In genomic region chr7:99782012-99782953, GRCh38 we compare ENCODE assay signal across 20 cellular contexts. TPM values are rescaled to one million over a fixed set of nuclear protein-coding genes. Genes with fewer than 3 reads are reported as not detected.
A peak's percentile ranks its signal among the peaks of the same experiment; 100 is the strongest.
DNase-seq lines count a peak whose midpoint lies in the region; ATAC-seq and TF ChIP-seq lines count a peak whose summit lies in the region.
"Had no signal": no experiment of that assay in that cellular context is flagged by ENCODE, and none has a peak within 500 bp of the region (broad histone marks: within the 10 kb centered on the region; RNA-seq: fewer than 3 reads in every experiment).

No MANE protein-coding gene starts in this region.

- TF ChIP-seq POLR2A in sigmoid colon (IDR thresholded peaks at IDR 0.05) = no peak

- no peak for TF ChIP-seq EP300 in sigmoid colon (IDR thresholded peaks at IDR 0.05)

- H4K20me1 ChIP-seq in hepatocyte (ENCODE audit: insufficient read depth, poor library complexity, severe bottlenecking) = no peaks in the 10 kb centered on the region
- H4K20me1 ChIP-seq: BLaER1 had no signal

- H3K36me3 ChIP-seq in hepatocyte (replicated peaks; ENCODE audit: insufficient read depth, low read depth) = no peaks in the 10 kb centered on the region
- H3K36me3 ChIP-seq in parathyroid adenoma (ENCODE audit: control insufficient read depth, insufficient read depth, low read length) = no peaks in the 10 kb centered on the region
- no peaks in the 10 kb centered on the region for H3K36me3 ChIP-seq in sigmoid colon
- H3K36me3 ChIP-seq: BLaER1 had no signal

- H3K36me3 Mint-ChIP-seq in WTC11 = no peaks in the 10 kb centered on the region
- H3K36me3 Mint-ChIP-seq: CD4-positive, alpha-beta memory T cell had no signal

- H3K27me3 ChIP-seq in hepatocyte (no peaks in the 10 kb centered on the region), parathyroid adenoma (ENCODE audit: control insufficient read depth, insufficient read depth, low read length) (no peaks in the 10 kb centered on the region), sigmoid colon (no peaks in the 10 kb centered on the region)
- H3K27me3 ChIP-seq: BLaER1 had no signal

- peaks cover 8% of the 10 kb centered on the region; the same call in 1 of the 2 replicates for H3K4me1 Mint-ChIP-seq in WTC11
- H3K4me1 Mint-ChIP-seq: CD4-positive, alpha-beta memory T cell had no signal

- H3K27ac ChIP-seq in hepatocyte (peak overlapping the region; percentile 11), parathyroid adenoma (no peak overlapping the region), sigmoid colon (no peak overlapping the region)
- H3K27ac ChIP-seq: A549, BLaER1, PC-9, RWPE1 had no signal

- H3K9me2 ChIP-seq in hepatocyte (replicated peaks; ENCODE audit: insufficient read depth) = no peaks in the 10 kb centered on the region

- H2AFZ ChIP-seq in hepatocyte (no peak overlapping the region), parathyroid adenoma (peak overlapping the region; percentile 36)
- H2AFZ ChIP-seq: PC-9 had no signal

- H3K27ac Mint-ChIP-seq in WTC11 = no peak overlapping the region
- H3K27ac Mint-ChIP-seq: CD4-positive, alpha-beta memory T cell; HFFc6 had no signal

- H3K27me3 Mint-ChIP-seq in WTC11 (ENCODE audit: low read depth) = peaks cover 10% of the 10 kb centered on the region; the same call in 1 of the 2 replicates

- ATAC-seq in WTC11 = peak; percentile 69
- ATAC-seq: A549 had no signal

- peak; percentile 15 for DNase-seq in HT-29 (ENCODE audit: low spot score)
- no peak for DNase-seq in WTC11 (ENCODE audit: low spot score)
- no peak for DNase-seq in hepatocyte (ENCODE audit: low spot score)
- DNase-seq in T-helper 2 cell = no peak
- DNase-seq in activated CD8-positive, alpha-beta memory T cell treated with anti-CD3 and anti-CD28 coated beads, Interleukin-2, amount 50 U/mL, for 4 hours = no peak
- DNase-seq in sigmoid colon = no peak
- DNase-seq: Calu3; CD4-positive, alpha-beta memory T cell; H7; HFFc6; KG1; NCI-H1105 treated with DMSO at 0.1 percent for 48 hours; NCI-H1694 treated with DMSO at 0.1 percent for 48 hours; NCI-H82; PC-9 had no signal

- CTCF ChIA-PET in WTC11 (lab: Charles Lee) = no interaction called here

- H3K4me1 ChIP-seq in hepatocyte (ENCODE audit: insufficient read depth) (peaks cover 5% of the 10 kb centered on the region), parathyroid adenoma (no peaks in the 10 kb centered on the region), sigmoid colon (no peaks in the 10 kb centered on the region)
- H3K4me1 ChIP-seq: A549, BLaER1 had no signal

- intact Hi-C loops in sigmoid colon (cut with DNase I) = no loop called here

- H3K4me3 ChIP-seq in hepatocyte (no peak overlapping the region), parathyroid adenoma (ENCODE audit: low read depth, low read length) (no peak overlapping the region), sigmoid colon (no peak overlapping the region)
- H3K4me3 ChIP-seq: A549, BLaER1, PC-9 had no signal

- no peak overlapping the region for H3K9ac ChIP-seq in parathyroid adenoma
- H3K9ac ChIP-seq: BLaER1 had no signal

- no peaks in the 10 kb centered on the region for H3K79me2 ChIP-seq in hepatocyte
- no peaks in the 10 kb centered on the region for H3K79me2 ChIP-seq in parathyroid adenoma

- no peaks in the 10 kb centered on the region for H3K9me3 Mint-ChIP-seq in WTC11
- H3K9me3 Mint-ChIP-seq: HFFc6 had no signal

- H3K4me2 ChIP-seq in hepatocyte (no peak overlapping the region), parathyroid adenoma (ENCODE audit: low read length) (no peak overlapping the region)
- H3K4me2 ChIP-seq: A549, BLaER1, PC-9 had no signal

- 69% methylated on average over 5 of the region's 5 CpGs for WGBS in hepatocyte (ENCODE audit: low lambda C conversion rate, missing lambda C conversion rate)
- 58 to 73% methylated on average over 5 of the region's 5 CpGs for WGBS in sigmoid colon, 2 donors

- no peak overlapping the region for H3K4me3 Mint-ChIP-seq in WTC11
- H3K4me3 Mint-ChIP-seq: CD4-positive, alpha-beta memory T cell; HFFc6 had no signal

- TF ChIP-seq CTCF in WTC11 (IDR thresholded peaks at IDR 0.05) = no peak
- TF ChIP-seq CTCF in hepatocyte (IDR thresholded peaks at IDR 0.05; ENCODE audit: poor library complexity) = no peak
- no peak for TF ChIP-seq CTCF in parathyroid adenoma (IDR thresholded peaks at IDR 0.05)
- TF ChIP-seq CTCF in sigmoid colon (IDR thresholded peaks at IDR 0.05) = no peak

- no peaks in the 10 kb centered on the region for H3K9me3 ChIP-seq in hepatocyte (ENCODE audit: low read depth)
- H3K9me3 ChIP-seq in parathyroid adenoma (ENCODE audit: control insufficient read depth, low read length) = no peaks in the 10 kb centered on the region
- H3K9me3 ChIP-seq in sigmoid colon = no peaks in the 10 kb centered on the region
- H3K9me3 ChIP-seq: A549, BLaER1 had no signal

- POLR2A ChIA-PET in WTC11 (lab: Charles Lee) = no interaction called here

TF ChIP-seq in WTC11, 78 proteins besides CTCF, POLR2A, EP300 and RAD21:
- no peak for TF ChIP-seq E2F4 (CRISPR knock-in tag; IDR thresholded peaks at IDR 0.05; ENCODE audit: borderline replicate concordance, low read depth)
- TF ChIP-seq JAZF1 (CRISPR knock-in tag; IDR thresholded peaks at IDR 0.05) = no peak
- no peak for TF ChIP-seq ZMAT4 (CRISPR knock-in tag; IDR thresholded peaks at IDR 0.05)
- TF ChIP-seq PRRX2 (CRISPR knock-in tag; IDR thresholded peaks at IDR 0.05) = no peak
- no peak for TF ChIP-seq JUN (CRISPR knock-in tag; IDR thresholded peaks at IDR 0.05)
- TF ChIP-seq FOXJ3 (CRISPR knock-in tag; IDR thresholded peaks at IDR 0.05; ENCODE audit: borderline replicate concordance) = no peak
- no peak for TF ChIP-seq OVOL2 (CRISPR knock-in tag; IDR thresholded peaks at IDR 0.05; ENCODE audit: borderline replicate concordance)
- TF ChIP-seq SP1 (CRISPR knock-in tag; conservative IDR thresholded peaks at IDR 0.05) = no peak
- TF ChIP-seq SMAD4 (CRISPR knock-in tag; IDR thresholded peaks at IDR 0.05) = no peak
- TF ChIP-seq NR3C1 (CRISPR knock-in tag; conservative IDR thresholded peaks at IDR 0.05; ENCODE audit: low read depth) = no peak
- no peak for TF ChIP-seq KAT7 (CRISPR knock-in tag; IDR thresholded peaks at IDR 0.05; ENCODE audit: borderline replicate concordance)
- TF ChIP-seq ATF1 (CRISPR knock-in tag; IDR thresholded peaks at IDR 0.05) = no peak
- TF ChIP-seq SMAD3 (CRISPR knock-in tag; IDR thresholded peaks at IDR 0.05; ENCODE audit: borderline replicate concordance) = no peak
- no peak for TF ChIP-seq ATF2 (CRISPR knock-in tag; IDR thresholded peaks at IDR 0.05; ENCODE audit: borderline replicate concordance, low read depth)
- no peak for TF ChIP-seq NFYB (CRISPR knock-in tag; conservative IDR thresholded peaks at IDR 0.05; ENCODE audit: low read depth)
- TF ChIP-seq HMGA2 (CRISPR knock-in tag; IDR thresholded peaks at IDR 0.05) = no peak
- no peak for TF ChIP-seq ZNF317 (CRISPR knock-in tag; IDR thresholded peaks at IDR 0.05; ENCODE audit: borderline replicate concordance, low read depth)
- TF ChIP-seq MAX (CRISPR knock-in tag; IDR thresholded peaks at IDR 0.05) = no peak
- TF ChIP-seq ETV6 (CRISPR knock-in tag; IDR thresholded peaks at IDR 0.05) = no peak
- TF ChIP-seq GABPB1 (CRISPR knock-in tag; IDR thresholded peaks at IDR 0.05) = no peak
TF ChIP-seq in WTC11: peak in this region for 0.

RNA-seq across cellular contexts. Expression of gene CYP3A4, which starts 1.7 kb away (rescaled TPM):
- not detected in 2 replicates for total RNA-seq in HT-29 (2014; rRNA removed; shearing (Covaris generic))
- total RNA-seq in WTC11 (2021) = 0.32 to 0.50 TPM (median 0.33 TPM) in 3 replicates
- 29.8 and 43.4 TPM in 2 replicates for total RNA-seq in hepatocyte
- 25.6 and 42.2 TPM in 2 replicates for polyA plus RNA-seq in hepatocyte
- total RNA-seq in sigmoid colon = not detected
- 1 to 10 TPM in 1 of 3 donors, under 1 TPM in 2; 0.25 to 3.6 (median 0.69) TPM for polyA plus RNA-seq in sigmoid colon
- total RNA-seq: Calu3; CD4-positive, alpha-beta memory T cell; H7; HFFc6; NCI-H460; PC-9 had no signal
- polyA plus RNA-seq: CD4-positive, alpha-beta memory T cell had no signal

RNA-seq across cellular contexts. Expression of gene CYP3A43, which starts 45.5 kb away (rescaled TPM):
- not detected in 2 replicates for total RNA-seq in HT-29 (2014; rRNA removed; shearing (Covaris generic))
- total RNA-seq in WTC11 (2021) (not detected in 3 replicates), hepatocyte (0.88 and 1.8 TPM in 2 replicates), sigmoid colon (1 to 10 TPM in 1 of 4 donors, not detected in 3; 1.4 TPM)
- polyA plus RNA-seq in hepatocyte (1.7 and 1.8 TPM in 2 replicates), sigmoid colon (not detected)
- total RNA-seq: Calu3; CD4-positive, alpha-beta memory T cell; H7; HFFc6; PC-9 had no signal
- polyA plus RNA-seq: A549; CD4-positive, alpha-beta memory T cell had no signal

RNA-seq across cellular contexts. Expression of gene CYP3A7, which starts 47.3 kb away (rescaled TPM):
- 0.10 TPM in 1 of 2 replicates, not detected in the other for total RNA-seq in HT-29 (2014; rRNA removed; shearing (Covaris generic))
- not detected in 3 replicates for total RNA-seq in WTC11 (2021)
- total RNA-seq in hepatocyte = 770 and 803 TPM in 2 replicates
- 311 and 444 TPM in 2 replicates for polyA plus RNA-seq in hepatocyte
- under 1 TPM in 2 of 4 donors, not detected in 2; 0.33 to 0.36 TPM for total RNA-seq in sigmoid colon
- under 1 TPM in 2 of 3 donors, not detected in 1; 0.10 to 0.46 TPM for polyA plus RNA-seq in sigmoid colon
- total RNA-seq: CD4-positive, alpha-beta memory T cell; H7; NCI-H460; PC-9 had no signal

Comparison
In these comparisons a context has a peak if more than half of its experiments do, and no peak if none do; other contexts are left out.
1. RNA of gene CYP3A4, which starts 1.7 kb away (total RNA-seq): 29.8 to 43.4 TPM in hepatocyte; 0.32 to 0.50 TPM in WTC11, not detected in HT-29 and not detected in sigmoid colon; every median in the first group is over 10 times any median in the second.
2. RNA of gene CYP3A7, which starts 47.3 kb away (total RNA-seq): 770 to 803 TPM in hepatocyte; 0.33 to 0.36 TPM in sigmoid colon, 0.10 TPM in HT-29 and not detected in WTC11; every median in the first group is over 100 times any median in the second.